In genomic region chrX:34578237-34578636, GRCh38 we compare ENCODE assay signal across 9 cellular contexts.
DNase-seq lines count a peak whose midpoint lies in the region; ATAC-seq, FAIRE-seq and TF ChIP-seq lines count a peak whose summit lies in the region.
"Had no signal": no experiment of that assay in that cellular context is flagged by ENCODE, and none has a peak within 500 bp of the region (broad histone marks: within the 10 kb centered on the region; RNA-seq: fewer than 3 reads in every experiment).

No MANE protein-coding gene starts in this region.

- H3K4me3 ChIP-seq in right atrium auricular region = no peak overlapping the region

- ATAC-seq in Right ventricle myocardium superior (ENCODE audit: poor library complexity) (no peak), SK-N-SH treated with all-trans-retinoic acid at 6 μM for 48 hours (peak; percentile 52; the same call in 2 of the 3 replicates)
- ATAC-seq: T-cell had no signal

- no peaks in the 10 kb centered on the region for H3K4me1 ChIP-seq in right atrium auricular region

- H3K4me3 Mint-ChIP-seq in CD14-positive monocyte = no peak overlapping the region
- H3K4me3 Mint-ChIP-seq: T-cell had no signal

- TF ChIP-seq CTCF in right atrium auricular region (IDR thresholded peaks at IDR 0.05) (peak; percentile 29 to 53), CD14-positive monocyte (IDR thresholded peaks at IDR 0.05) (no peak)

- no peaks in the 10 kb centered on the region for H3K9me3 Mint-ChIP-seq in CD14-positive monocyte

- intact Hi-C loops in Right ventricle myocardium superior (cut with DNase I) (no loop called here), CD14-positive monocyte (cut with micrococcal nuclease) (no loop called here)

- no peaks in the 10 kb centered on the region for H3K36me3 Mint-ChIP-seq in CD14-positive monocyte
- H3K36me3 Mint-ChIP-seq: T-cell had no signal

- no peaks in the 10 kb centered on the region for H3K9me3 ChIP-seq in right atrium auricular region

- H3K27me3 ChIP-seq in right atrium auricular region = no peaks in the 10 kb centered on the region

- peaks cover 0 to 3% (median 0%) of the 10 kb centered on the region in 3 donors for H3K27me3 Mint-ChIP-seq in CD14-positive monocyte (ENCODE audit: low read depth in 3 of 3)
- H3K27me3 Mint-ChIP-seq: T-cell had no signal

- no peak overlapping the region for H3K27ac ChIP-seq in right atrium auricular region

- no peak for FAIRE-seq in urothelium cell line (lab: Jason Lieb, UNC)

- no peaks in the 10 kb centered on the region for H3K36me3 ChIP-seq in right atrium auricular region

- DNase-seq in right atrium auricular region (ENCODE audit: low spot score) (no peak), Right ventricle myocardium superior (no peak), hepatic stellate cell (ENCODE audit: low spot score) (peak; percentile 2), urothelium cell line (ENCODE audit: low spot score) (peak; percentile 0), NCI-H2196 (lab: John Stamatoyannopoulos, UW; ENCODE audit: unreplicated experiment) (no peak), CD14-positive monocyte (ENCODE audit: low spot score) (no peak)
- DNase-seq in NK-92 treated with Interleukin-12 subunit alpha and Interleukin-12 subunit beta, amount 100 ng/mL, for 24 hours (lab: John Stamatoyannopoulos, UW) = no peak
- DNase-seq: T-cell had no signal

- H3K27ac Mint-ChIP-seq in CD14-positive monocyte = no peak overlapping the region
- H3K27ac Mint-ChIP-seq: T-cell had no signal

- no peaks in the 10 kb centered on the region for H3K4me1 Mint-ChIP-seq in CD14-positive monocyte
- H3K4me1 Mint-ChIP-seq: T-cell had no signal

TF ChIP-seq in SK-N-SH treated with all-trans-retinoic acid at 6 μM for 48 hours, 23 proteins besides CTCF, POLR2A, EP300 and RAD21:
- TF ChIP-seq, protein P1, sequence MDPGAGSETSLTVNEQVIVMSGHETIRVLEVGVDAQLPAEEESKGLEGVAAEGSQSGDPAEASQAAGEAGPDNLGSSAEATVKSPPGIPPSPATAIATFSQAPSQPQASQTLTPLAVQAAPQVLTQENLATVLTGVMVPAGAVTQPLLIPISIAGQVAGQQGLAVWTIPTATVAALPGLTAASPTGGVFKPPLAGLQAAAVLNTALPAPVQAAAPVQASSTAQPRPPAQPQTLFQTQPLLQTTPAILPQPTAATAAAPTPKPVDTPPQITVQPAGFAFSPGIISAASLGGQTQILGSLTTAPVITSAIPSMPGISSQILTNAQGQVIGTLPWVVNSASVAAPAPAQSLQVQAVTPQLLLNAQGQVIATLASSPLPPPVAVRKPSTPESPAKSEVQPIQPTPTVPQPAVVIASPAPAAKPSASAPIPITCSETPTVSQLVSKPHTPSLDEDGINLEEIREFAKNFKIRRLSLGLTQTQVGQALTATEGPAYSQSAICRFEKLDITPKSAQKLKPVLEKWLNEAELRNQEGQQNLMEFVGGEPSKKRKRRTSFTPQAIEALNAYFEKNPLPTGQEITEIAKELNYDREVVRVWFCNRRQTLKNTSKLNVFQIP (CRISPR knock-in tag; IDR thresholded peaks at IDR 0.05; ENCODE audit: borderline replicate concordance, low read depth) = no peak
- TF ChIP-seq TCF4 (CRISPR knock-in tag; IDR thresholded peaks at IDR 0.05; ENCODE audit: borderline replicate concordance) (no peak), ZNF565 (CRISPR knock-in tag; conservative IDR thresholded peaks at IDR 0.05; ENCODE audit: low read depth) (no peak), ESRRG (CRISPR knock-in tag; IDR thresholded peaks at IDR 0.05) (no peak), CSDC2 (CRISPR knock-in tag; IDR thresholded peaks at IDR 0.05) (no peak), SNAI2 (CRISPR knock-in tag; IDR thresholded peaks at IDR 0.05) (no peak), BACH2 (CRISPR knock-in tag; IDR thresholded peaks at IDR 0.05; ENCODE audit: borderline replicate concordance) (no peak), GLIS3 (CRISPR knock-in tag; IDR thresholded peaks at IDR 0.05) (no peak)

Comparison
In these comparisons a context has a peak if more than half of its experiments do, and no peak if none do; other contexts are left out.
1. DNase-seq: peak in hepatic stellate cell (single experiment) and urothelium cell line (single experiment); none in right atrium auricular region (single experiment), Right ventricle myocardium superior (single experiment), NK-92 treated with Interleukin-12 subunit alpha and Interleukin-12 subunit beta, amount 100 ng/mL, for 24 hours (single experiment), NCI-H2196 (single experiment) and CD14-positive monocyte (single experiment).